ENCODE assay signal across 8 cellular contexts in genomic region chr17:17052462-17053221, GRCh38. TPM values are rescaled to one million over a fixed set of nuclear protein-coding genes. Genes with fewer than 3 reads are reported as not detected.
DNase-seq lines count a peak whose midpoint lies in the region; ATAC-seq, FAIRE-seq and TF ChIP-seq lines count a peak whose summit lies in the region.

No MANE protein-coding gene starts in this region.

- no peaks in the 10 kb centered on the region for H3K9me3 Mint-ChIP-seq in activated naive CD4-positive, alpha-beta T cell treated with anti-CD3 and anti-CD28 coated beads, Interleukin-2, amount 10 ng/mL, durations not matched to agents 7 days and 5 days

- peak overlapping the region; percentile 11 for H3K27ac Mint-ChIP-seq in activated naive CD4-positive, alpha-beta T cell treated with anti-CD3 and anti-CD28 coated beads, Interleukin-2, amount 10 ng/mL, durations not matched to agents 7 days and 5 days

- H3K36me3 Mint-ChIP-seq in activated naive CD4-positive, alpha-beta T cell treated with anti-CD3 and anti-CD28 coated beads, Interleukin-2, amount 10 ng/mL, durations not matched to agents 7 days and 5 days = peaks cover 3% of the 10 kb centered on the region

- H3K36me3 ChIP-seq in endothelial cell of umbilical vein (ENCODE audit: control insufficient read depth in 2 of 2, extremely low read depth in 1 of 2, insufficient read depth in 2 of 2, low read length in 2 of 2) = peaks cover 0 to 2% of the 10 kb centered on the region in 2 experiments
- no peaks in the 10 kb centered on the region for H3K36me3 ChIP-seq in muscle layer of duodenum (ENCODE audit: control insufficient read depth in 1 of 2, insufficient read depth in 2 of 2, low read length in 2 of 2)

- TF ChIP-seq CTCF in endothelial cell of umbilical vein (IDR thresholded peaks at IDR 0.05; ENCODE audit: extremely low read depth in 1 of 2, insufficient read depth in 1 of 2, low read depth in 1 of 2, low read length in 2 of 2) = no peak

- peaks cover 98% of the 10 kb centered on the region for H3K79me2 ChIP-seq in endothelial cell of umbilical vein (ENCODE audit: control insufficient read depth, insufficient read depth, low read length)

- no peak overlapping the region for H2AFZ ChIP-seq in endothelial cell of umbilical vein (ENCODE audit: low read depth, low read length)

- H3K27ac ChIP-seq in endothelial cell of umbilical vein (ENCODE audit: insufficient read depth, low read depth, low read length) (no peak overlapping the region), muscle layer of duodenum (ENCODE audit: low read length) (peak overlapping the region; percentile 23)

- TF ChIP-seq POLR2A in endothelial cell of umbilical vein (IDR thresholded peaks at IDR 0.05; ENCODE audit: low read depth, low read length) = no peak

- H3K9me3 ChIP-seq in endothelial cell of umbilical vein (replicated peaks; ENCODE audit: control insufficient read depth, insufficient read depth, low read length) = no peaks in the 10 kb centered on the region
- no peaks in the 10 kb centered on the region for H3K9me3 ChIP-seq in muscle layer of duodenum (ENCODE audit: control insufficient read depth in 1 of 2, low read length in 2 of 2)

- intact Hi-C loops in endothelial cell of umbilical vein (cut with micrococcal nuclease) = loop anchor here (1.0 kb wide), 1 partner anchor 8 kb away; no protein-coding TSS in a partner anchor

- H3K9me1 ChIP-seq in endothelial cell of umbilical vein (replicated peaks; ENCODE audit: control insufficient read depth, extremely low read depth, insufficient read depth, low read length) = no peaks in the 10 kb centered on the region

- CTCF ChIA-PET in activated naive CD4-positive, alpha-beta T cell treated with anti-CD3 and anti-CD28 coated beads, Interleukin-2, amount 10 ng/mL, durations not matched to agents 7 days and 5 days (lab: Charles Lee) = no interaction called here
- CTCF ChIA-PET in endothelial cell of umbilical vein (lab: Charles Lee) = interaction anchor here (1.5 to 2.1 kb wide), 3 partner anchors 9 to 16 kb away, joined by 4 to 8 read pairs (median 6); no protein-coding TSS in a partner anchor

- H3K27me3 Mint-ChIP-seq in activated naive CD4-positive, alpha-beta T cell treated with anti-CD3 and anti-CD28 coated beads, Interleukin-2, amount 10 ng/mL, durations not matched to agents 7 days and 5 days = no peaks in the 10 kb centered on the region

- no peak for FAIRE-seq in endothelial cell of umbilical vein (lab: Jason Lieb, UNC)

- no peak for ATAC-seq in SK-N-SH treated with all-trans-retinoic acid at 6 μM for 48 hours
- ATAC-seq in GM19035 (IDR thresholded peaks at IDR 0.05; ENCODE audit: unreplicated experiment) = no peak

- H3K27me3 ChIP-seq in endothelial cell of umbilical vein (ENCODE audit: control insufficient read depth in 2 of 2, insufficient read depth in 2 of 2, low read length in 2 of 2) (no peaks in the 10 kb centered on the region), muscle layer of duodenum (ENCODE audit: low read depth, low read length) (no peaks in the 10 kb centered on the region)

- dilution Hi-C loops in endothelial cell of umbilical vein (cut with MboI; ENCODE audit: extremely low pct_ligation_motif_present, low sequenced_read_pairs) = no loop called here

- H3K9ac ChIP-seq in endothelial cell of umbilical vein (replicated peaks; ENCODE audit: extremely low read depth, insufficient read depth, low read length) = no peak overlapping the region

- H3K4me1 Mint-ChIP-seq in activated naive CD4-positive, alpha-beta T cell treated with anti-CD3 and anti-CD28 coated beads, Interleukin-2, amount 10 ng/mL, durations not matched to agents 7 days and 5 days = peaks cover 44% of the 10 kb centered on the region

- H3K4me3 ChIP-seq in endothelial cell of umbilical vein (replicated peaks in 1 of 3; ENCODE audit: insufficient read depth in 1 of 3, low read depth in 1 of 3, low read length in 3 of 3) (no peak overlapping the region), muscle layer of duodenum (ENCODE audit: low read depth in 1 of 2, low read length in 2 of 2) (no peak overlapping the region)

- H3K4me3 Mint-ChIP-seq in activated naive CD4-positive, alpha-beta T cell treated with anti-CD3 and anti-CD28 coated beads, Interleukin-2, amount 10 ng/mL, durations not matched to agents 7 days and 5 days = no peak overlapping the region

- BruUV-seq in endothelial cell of umbilical vein (replicated peaks; lab: Mats Ljungman, UMichigan) = no TSS peak

- peak overlapping the region; percentile 4 for H3K4me2 ChIP-seq in endothelial cell of umbilical vein (ENCODE audit: insufficient read depth, low read length)

- DNase-seq in activated naive CD4-positive, alpha-beta T cell treated with anti-CD3 and anti-CD28 coated beads, Interleukin-2, amount 10 ng/mL, durations not matched to agents 7 days and 5 days = peak; percentile 14
- DNase-seq in activated naive CD4-positive, alpha-beta T cell treated with anti-CD3 and anti-CD28 coated beads, Interleukin-2, amount 50 U/mL, for 16 hours = no peak
- DNase-seq in endothelial cell of umbilical vein (ENCODE audit: low read depth, low spot score) = no peak
- peak; percentile 49 for DNase-seq in ureter (ENCODE audit: low spot score)
- DNase-seq in germinal center (ENCODE audit: low spot score) = no peak

- H3K4me1 ChIP-seq in endothelial cell of umbilical vein (ENCODE audit: control insufficient read depth, extremely low read depth, insufficient read depth, low read length) = peaks cover 19% of the 10 kb centered on the region
- H3K4me1 ChIP-seq in muscle layer of duodenum (ENCODE audit: control insufficient read depth in 1 of 2, insufficient read depth in 2 of 2, low read length in 2 of 2) = peaks cover 29 to 53% of the 10 kb centered on the region in 2 donors

- peaks cover 12% of the 10 kb centered on the region for H4K20me1 ChIP-seq in endothelial cell of umbilical vein (replicated peaks; ENCODE audit: control insufficient read depth, extremely low read depth, insufficient read depth, low read length)

- POLR2A ChIA-PET in endothelial cell of umbilical vein (lab: Charles Lee) = no interaction called here

TF ChIP-seq in endothelial cell of umbilical vein, 7 proteins besides CTCF, POLR2A, EP300 and RAD21:
- TF ChIP-seq MYC (IDR thresholded peaks at IDR 0.05; ENCODE audit: low read depth, low read length) = no peak
- no peak for TF ChIP-seq MAX (IDR thresholded peaks at IDR 0.05; ENCODE audit: insufficient read depth, insufficient read length)
- TF ChIP-seq JUN (IDR thresholded peaks at IDR 0.05; ENCODE audit: borderline replicate concordance, insufficient read depth, insufficient read length, low read depth) = no peak
- no peak for TF ChIP-seq EZH2 (IDR thresholded peaks at IDR 0.05; ENCODE audit: borderline replicate concordance, low read depth, low read length, severe bottlenecking)
- TF ChIP-seq GATA2 (IDR thresholded peaks at IDR 0.05; ENCODE audit: insufficient read depth, insufficient read length, low read depth, low read length) = no peak
- TF ChIP-seq POLR2AphosphoS5 (IDR thresholded peaks at IDR 0.05; ENCODE audit: insufficient read depth, low read depth, low read length) = no peak
- no peak for TF ChIP-seq FOS (IDR thresholded peaks at IDR 0.05; ENCODE audit: borderline replicate concordance, insufficient read depth, low read length)

TF ChIP-seq in SK-N-SH treated with all-trans-retinoic acid at 6 μM for 48 hours, 23 proteins besides CTCF, POLR2A, EP300 and RAD21 (continues in another document):
- TF ChIP-seq PATZ1 (CRISPR knock-in tag; IDR thresholded peaks at IDR 0.05; ENCODE audit: borderline replicate concordance) = no peak
- TF ChIP-seq OSR1 (CRISPR knock-in tag; IDR thresholded peaks at IDR 0.05) = no peak
- TF ChIP-seq ISL1 (CRISPR knock-in tag; IDR thresholded peaks at IDR 0.05) = no peak
- no peak for TF ChIP-seq RARB (CRISPR knock-in tag; IDR thresholded peaks at IDR 0.05)
- no peak for TF ChIP-seq ZNF8 (CRISPR knock-in tag; IDR thresholded peaks at IDR 0.05)
- no peak for TF ChIP-seq TCF4 (CRISPR knock-in tag; IDR thresholded peaks at IDR 0.05; ENCODE audit: borderline replicate concordance)
- TF ChIP-seq ESRRG (CRISPR knock-in tag; IDR thresholded peaks at IDR 0.05) = no peak
- no peak for TF ChIP-seq ZFP30 (CRISPR knock-in tag; IDR thresholded peaks at IDR 0.05)
- TF ChIP-seq SNAI2 (CRISPR knock-in tag; IDR thresholded peaks at IDR 0.05) = no peak
- no peak for TF ChIP-seq TOX (CRISPR knock-in tag; IDR thresholded peaks at IDR 0.05; ENCODE audit: borderline replicate concordance)
- no peak for TF ChIP-seq ZNF70 (CRISPR knock-in tag; IDR thresholded peaks at IDR 0.05)
- TF ChIP-seq ZNF565 (CRISPR knock-in tag; conservative IDR thresholded peaks at IDR 0.05; ENCODE audit: low read depth) = no peak

RNA-seq across cellular contexts. Expression of gene MPRIP, which starts 10.4 kb away (rescaled TPM):
- total RNA-seq in endothelial cell of umbilical vein = 246 and 262 TPM in 2 replicates
- 94.6 and 102 TPM in 2 replicates for polyA plus RNA-seq in endothelial cell of umbilical vein
- 84.4 and 92.1 TPM in 2 replicates for polyA plus RNA-seq in endothelial cell of umbilical vein (2011; cell fraction: cytosol; rRNA removed)
- polyA plus RNA-seq in endothelial cell of umbilical vein (2011; cell fraction: nucleus; rRNA removed) = 160 and 171 TPM in 2 replicates
- 165 and 190 TPM in 2 replicates for polyA plus RNA-seq in endothelial cell of umbilical vein (2012)
- polyA minus RNA-seq in endothelial cell of umbilical vein = 177 and 225 TPM in 2 replicates
- polyA minus RNA-seq in endothelial cell of umbilical vein (2011; cell fraction: cytosol; rRNA and poly(A)+ RNA removed) = 72.5 TPM
- 129 and 135 TPM in 2 replicates for polyA minus RNA-seq in endothelial cell of umbilical vein (2011; cell fraction: nucleus; rRNA and poly(A)+ RNA removed)
- total RNA-seq in ureter = 423 TPM

Comparison
In these comparisons a context has a peak if more than half of its experiments do, and no peak if none do; other contexts are left out.
1. DNase-seq: peak in activated naive CD4-positive, alpha-beta T cell treated with anti-CD3 and anti-CD28 coated beads, Interleukin-2, amount 10 ng/mL, durations not matched to agents 7 days and 5 days (single experiment) and ureter (single experiment); none in activated naive CD4-positive, alpha-beta T cell treated with anti-CD3 and anti-CD28 coated beads, Interleukin-2, amount 50 U/mL, for 16 hours (single experiment), endothelial cell of umbilical vein (single experiment) and germinal center (single experiment).